ENCODE assay signal across 1 cellular context in the genomic region with DNA sequence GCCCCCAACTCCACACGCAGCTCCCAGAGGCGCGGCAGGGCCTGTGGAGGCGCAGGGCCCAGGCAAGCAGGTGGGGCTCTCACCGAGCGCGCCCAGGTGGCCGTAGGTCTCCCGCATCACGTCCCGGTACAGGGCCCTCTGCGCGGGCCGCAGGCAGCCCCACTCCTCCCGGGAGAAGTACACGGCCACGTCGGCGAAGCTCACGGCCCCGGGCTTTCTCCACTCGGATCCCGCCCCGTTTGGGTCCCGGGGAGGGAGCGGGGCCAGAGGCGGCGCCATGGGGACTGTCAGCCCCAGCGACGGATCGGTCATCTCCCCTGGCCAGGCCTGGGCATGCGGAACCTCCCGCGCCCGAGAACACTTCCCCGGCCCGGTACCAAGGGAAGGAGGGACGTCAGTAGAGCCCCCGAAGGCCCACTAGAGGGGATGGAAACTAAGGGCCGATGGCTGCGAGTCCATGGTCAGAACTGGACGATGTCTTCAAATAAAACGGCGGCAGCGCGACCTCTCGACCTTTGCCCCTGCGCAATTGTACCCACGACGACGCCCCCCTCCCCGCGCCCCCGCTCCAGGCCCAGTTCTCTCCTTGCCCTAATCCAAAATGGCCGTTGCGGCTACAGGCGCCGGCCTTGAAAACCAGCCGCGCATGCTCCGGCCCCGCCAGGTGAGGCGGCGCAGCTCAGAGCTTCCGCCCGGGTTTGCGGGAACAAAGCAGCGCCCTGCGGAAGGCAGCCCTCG.
TF ChIP-seq lines count a peak whose summit lies in the region.

Gene ZNF747, minus strand, starts transcription at position 491 of the 738 bp plus-strand sequence. Its CDS starts 179 bp downstream, at position 312.

TF ChIP-seq in HepG2, 621 proteins besides CTCF, POLR2A, EP300 and RAD21 (continued from another document and continues in another):
- TF ChIP-seq MLXIP (CRISPR knock-in tag; IDR thresholded peaks at IDR 0.05; ENCODE audit: borderline replicate concordance) (0 out of 2 replicates have a peak, but pooled peaks have one; percentile 3), HNF4G (IDR thresholded peaks at IDR 0.05; ENCODE audit: borderline replicate concordance, low read depth, low read length) (peak; percentile 94), HNF4G (CRISPR knock-in tag; IDR thresholded peaks at IDR 0.05; ENCODE audit: borderline replicate concordance, low read depth) (peak; percentile 87), ZNF629 (CRISPR knock-in tag; conservative IDR thresholded peaks at IDR 0.05) (0 out of 2 replicates have a peak, but pooled peaks have one; percentile 24), ZNF510 (CRISPR knock-in tag; IDR thresholded peaks at IDR 0.05; ENCODE audit: low read depth) (no peak), SP4 (CRISPR knock-in tag; IDR thresholded peaks at IDR 0.05) (peak; percentile 92), SIN3A (IDR thresholded peaks at IDR 0.05; ENCODE audit: borderline replicate concordance, low read depth, low read length) (peak; percentile 92; the same call in 1 of the 2 replicates), ZNF709 (CRISPR knock-in tag; IDR thresholded peaks at IDR 0.05) (peak; percentile 59; the same call in 1 of the 2 replicates), ZBTB33 (CRISPR knock-in tag; IDR thresholded peaks at IDR 0.05) (peak; percentile 9; the same call in 1 of the 2 replicates), NFE2L2 (IDR thresholded peaks at IDR 0.05; ENCODE audit: low read length) (no peak), ZNF256 (CRISPR knock-in tag; conservative IDR thresholded peaks at IDR 0.05) (no peak; the same call in 1 of the 2 replicates), MED1 (CRISPR knock-in tag; IDR thresholded peaks at IDR 0.05) (peak; percentile 85), RBM39 (IDR thresholded peaks at IDR 0.05; ENCODE audit: low read depth, low read length, poor library complexity, severe bottlenecking) (peak; percentile 86), TFDP1 (CRISPR knock-in tag; IDR thresholded peaks at IDR 0.05; ENCODE audit: borderline replicate concordance) (peak; percentile 52), NRL (CRISPR knock-in tag; IDR thresholded peaks at IDR 0.05; ENCODE audit: borderline replicate concordance) (no peak; the same call in none of the 2 replicates), ZBTB46 (CRISPR knock-in tag; IDR thresholded peaks at IDR 0.05; ENCODE audit: borderline replicate concordance) (no peak), PAWR (CRISPR knock-in tag; IDR thresholded peaks at IDR 0.05; ENCODE audit: borderline replicate concordance) (no peak), ZNF350 (CRISPR knock-in tag; IDR thresholded peaks at IDR 0.05; ENCODE audit: borderline replicate concordance, low read depth) (peak; percentile 91; the same call in 1 of the 2 replicates), TBL1XR1 (IDR thresholded peaks at IDR 0.05; ENCODE audit: borderline replicate concordance, low read length, partially characterized antibody) (peak; percentile 65), SIX4 (CRISPR knock-in tag; IDR thresholded peaks at IDR 0.05) (0 out of 2 replicates have a peak, but pooled peaks have one; percentile 16), NCOA5 (CRISPR knock-in tag; IDR thresholded peaks at IDR 0.05) (no peak), ZNF777 (CRISPR knock-in tag; IDR thresholded peaks at IDR 0.05) (peak; percentile 88), ZNF451 (CRISPR knock-in tag; IDR thresholded peaks at IDR 0.05) (peak; percentile 78; the same call in 1 of the 2 replicates), ZNF232 (CRISPR knock-in tag; IDR thresholded peaks at IDR 0.05; ENCODE audit: borderline replicate concordance) (peak; percentile 36; the same call in 1 of the 2 replicates), RCOR2 (CRISPR knock-in tag; IDR thresholded peaks at IDR 0.05) (no peak; the same call in none of the 2 replicates), ATF7-NPFF (CRISPR knock-in tag; IDR thresholded peaks at IDR 0.05; ENCODE audit: low read depth) (no peak; the same call in 1 of the 2 replicates), ZFP37 (CRISPR knock-in tag; IDR thresholded peaks at IDR 0.05; ENCODE audit: borderline replicate concordance) (peak; percentile 66; the same call in 1 of the 2 replicates), POLR2G (IDR thresholded peaks at IDR 0.05; ENCODE audit: low read depth, low read length) (peak; percentile 82), NR2F1 (CRISPR knock-in tag; IDR thresholded peaks at IDR 0.05) (peak; percentile 68 to 95; a peak in 3 of 4 replicates), ZNF558 (CRISPR knock-in tag; IDR thresholded peaks at IDR 0.05; ENCODE audit: borderline replicate concordance) (peak; percentile 89), ZNF382 (CRISPR knock-in tag; IDR thresholded peaks at IDR 0.05; ENCODE audit: borderline replicate concordance) (no peak), GPN1 (CRISPR knock-in tag; IDR thresholded peaks at IDR 0.05; ENCODE audit: borderline replicate concordance) (no peak), SMAD3 (CRISPR knock-in tag; IDR thresholded peaks at IDR 0.05) (peak; percentile 76; the same call in 1 of the 2 replicates), RARG (CRISPR knock-in tag; IDR thresholded peaks at IDR 0.05; ENCODE audit: low read depth) (no peak)
- TF ChIP-seq, protein P1, sequence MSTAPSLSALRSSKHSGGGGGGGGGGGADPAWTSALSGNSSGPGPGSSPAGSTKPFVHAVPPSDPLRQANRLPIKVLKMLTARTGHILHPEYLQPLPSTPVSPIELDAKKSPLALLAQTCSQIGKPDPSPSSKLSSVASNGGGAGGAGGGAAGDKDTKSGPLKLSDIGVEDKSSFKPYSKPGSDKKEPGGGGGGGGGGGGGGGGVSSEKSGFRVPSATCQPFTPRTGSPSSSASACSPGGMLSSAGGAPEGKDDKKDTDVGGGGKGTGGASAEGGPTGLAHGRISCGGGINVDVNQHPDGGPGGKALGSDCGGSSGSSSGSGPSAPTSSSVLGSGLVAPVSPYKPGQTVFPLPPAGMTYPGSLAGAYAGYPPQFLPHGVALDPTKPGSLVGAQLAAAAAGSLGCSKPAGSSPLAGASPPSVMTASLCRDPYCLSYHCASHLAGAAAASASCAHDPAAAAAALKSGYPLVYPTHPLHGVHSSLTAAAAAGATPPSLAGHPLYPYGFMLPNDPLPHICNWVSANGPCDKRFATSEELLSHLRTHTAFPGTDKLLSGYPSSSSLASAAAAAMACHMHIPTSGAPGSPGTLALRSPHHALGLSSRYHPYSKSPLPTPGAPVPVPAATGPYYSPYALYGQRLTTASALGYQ (CRISPR knock-in tag; IDR thresholded peaks at IDR 0.05), result no peak; the same call in none of the 2 replicates
- TF ChIP-seq, protein P2, sequence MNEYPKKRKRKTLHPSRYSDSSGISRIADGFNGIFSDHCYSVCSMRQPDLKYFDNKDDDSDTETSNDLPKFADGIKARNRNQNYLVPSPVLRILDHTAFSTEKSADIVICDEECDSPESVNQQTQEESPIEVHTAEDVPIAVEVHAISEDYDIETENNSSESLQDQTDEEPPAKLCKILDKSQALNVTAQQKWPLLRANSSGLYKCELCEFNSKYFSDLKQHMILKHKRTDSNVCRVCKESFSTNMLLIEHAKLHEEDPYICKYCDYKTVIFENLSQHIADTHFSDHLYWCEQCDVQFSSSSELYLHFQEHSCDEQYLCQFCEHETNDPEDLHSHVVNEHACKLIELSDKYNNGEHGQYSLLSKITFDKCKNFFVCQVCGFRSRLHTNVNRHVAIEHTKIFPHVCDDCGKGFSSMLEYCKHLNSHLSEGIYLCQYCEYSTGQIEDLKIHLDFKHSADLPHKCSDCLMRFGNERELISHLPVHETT (CRISPR knock-in tag; conservative IDR thresholded peaks at IDR 0.05), result peak; percentile 71
- TF ChIP-seq, protein P3, sequence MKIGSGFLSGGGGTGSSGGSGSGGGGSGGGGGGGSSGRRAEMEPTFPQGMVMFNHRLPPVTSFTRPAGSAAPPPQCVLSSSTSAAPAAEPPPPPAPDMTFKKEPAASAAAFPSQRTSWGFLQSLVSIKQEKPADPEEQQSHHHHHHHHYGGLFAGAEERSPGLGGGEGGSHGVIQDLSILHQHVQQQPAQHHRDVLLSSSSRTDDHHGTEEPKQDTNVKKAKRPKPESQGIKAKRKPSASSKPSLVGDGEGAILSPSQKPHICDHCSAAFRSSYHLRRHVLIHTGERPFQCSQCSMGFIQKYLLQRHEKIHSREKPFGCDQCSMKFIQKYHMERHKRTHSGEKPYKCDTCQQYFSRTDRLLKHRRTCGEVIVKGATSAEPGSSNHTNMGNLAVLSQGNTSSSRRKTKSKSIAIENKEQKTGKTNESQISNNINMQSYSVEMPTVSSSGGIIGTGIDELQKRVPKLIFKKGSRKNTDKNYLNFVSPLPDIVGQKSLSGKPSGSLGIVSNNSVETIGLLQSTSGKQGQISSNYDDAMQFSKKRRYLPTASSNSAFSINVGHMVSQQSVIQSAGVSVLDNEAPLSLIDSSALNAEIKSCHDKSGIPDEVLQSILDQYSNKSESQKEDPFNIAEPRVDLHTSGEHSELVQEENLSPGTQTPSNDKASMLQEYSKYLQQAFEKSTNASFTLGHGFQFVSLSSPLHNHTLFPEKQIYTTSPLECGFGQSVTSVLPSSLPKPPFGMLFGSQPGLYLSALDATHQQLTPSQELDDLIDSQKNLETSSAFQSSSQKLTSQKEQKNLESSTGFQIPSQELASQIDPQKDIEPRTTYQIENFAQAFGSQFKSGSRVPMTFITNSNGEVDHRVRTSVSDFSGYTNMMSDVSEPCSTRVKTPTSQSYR (CRISPR knock-in tag; IDR thresholded peaks at IDR 0.05; ENCODE audit: borderline replicate concordance), result no peak
- TF ChIP-seq, protein P4, sequence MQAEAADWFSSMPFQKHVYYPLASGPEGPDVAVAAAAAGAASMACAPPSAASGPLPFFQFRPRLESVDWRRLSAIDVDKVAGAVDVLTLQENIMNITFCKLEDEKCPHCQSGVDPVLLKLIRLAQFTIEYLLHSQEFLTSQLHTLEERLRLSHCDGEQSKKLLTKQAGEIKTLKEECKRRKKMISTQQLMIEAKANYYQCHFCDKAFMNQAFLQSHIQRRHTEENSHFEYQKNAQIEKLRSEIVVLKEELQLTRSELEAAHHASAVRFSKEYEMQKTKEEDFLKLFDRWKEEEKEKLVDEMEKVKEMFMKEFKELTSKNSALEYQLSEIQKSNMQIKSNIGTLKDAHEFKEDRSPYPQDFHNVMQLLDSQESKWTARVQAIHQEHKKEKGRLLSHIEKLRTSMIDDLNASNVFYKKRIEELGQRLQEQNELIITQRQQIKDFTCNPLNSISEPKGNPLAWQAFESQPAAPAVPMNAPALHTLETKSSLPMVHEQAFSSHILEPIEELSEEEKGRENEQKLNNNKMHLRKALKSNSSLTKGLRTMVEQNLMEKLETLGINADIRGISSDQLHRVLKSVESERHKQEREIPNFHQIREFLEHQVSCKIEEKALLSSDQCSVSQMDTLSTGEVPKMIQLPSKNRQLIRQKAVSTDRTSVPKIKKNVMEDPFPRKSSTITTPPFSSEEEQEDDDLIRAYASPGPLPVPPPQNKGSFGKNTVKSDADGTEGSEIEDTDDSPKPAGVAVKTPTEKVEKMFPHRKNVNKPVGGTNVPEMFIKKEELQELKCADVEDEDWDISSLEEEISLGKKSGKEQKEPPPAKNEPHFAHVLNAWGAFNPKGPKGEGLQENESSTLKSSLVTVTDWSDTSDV (CRISPR knock-in tag; IDR thresholded peaks at IDR 0.05), result peak; percentile 87
- TF ChIP-seq, protein P5, sequence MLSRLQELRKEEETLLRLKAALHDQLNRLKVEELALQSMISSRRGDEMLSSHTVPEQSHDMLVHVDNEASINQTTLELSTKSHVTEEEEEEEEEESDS (CRISPR knock-in tag; IDR thresholded peaks at IDR 0.05; ENCODE audit: borderline replicate concordance), result 0 out of 2 replicates have a peak, but pooled peaks have one; percentile 30
